2 cellular contexts compared by ENCODE assay signal in the genomic region with DNA sequence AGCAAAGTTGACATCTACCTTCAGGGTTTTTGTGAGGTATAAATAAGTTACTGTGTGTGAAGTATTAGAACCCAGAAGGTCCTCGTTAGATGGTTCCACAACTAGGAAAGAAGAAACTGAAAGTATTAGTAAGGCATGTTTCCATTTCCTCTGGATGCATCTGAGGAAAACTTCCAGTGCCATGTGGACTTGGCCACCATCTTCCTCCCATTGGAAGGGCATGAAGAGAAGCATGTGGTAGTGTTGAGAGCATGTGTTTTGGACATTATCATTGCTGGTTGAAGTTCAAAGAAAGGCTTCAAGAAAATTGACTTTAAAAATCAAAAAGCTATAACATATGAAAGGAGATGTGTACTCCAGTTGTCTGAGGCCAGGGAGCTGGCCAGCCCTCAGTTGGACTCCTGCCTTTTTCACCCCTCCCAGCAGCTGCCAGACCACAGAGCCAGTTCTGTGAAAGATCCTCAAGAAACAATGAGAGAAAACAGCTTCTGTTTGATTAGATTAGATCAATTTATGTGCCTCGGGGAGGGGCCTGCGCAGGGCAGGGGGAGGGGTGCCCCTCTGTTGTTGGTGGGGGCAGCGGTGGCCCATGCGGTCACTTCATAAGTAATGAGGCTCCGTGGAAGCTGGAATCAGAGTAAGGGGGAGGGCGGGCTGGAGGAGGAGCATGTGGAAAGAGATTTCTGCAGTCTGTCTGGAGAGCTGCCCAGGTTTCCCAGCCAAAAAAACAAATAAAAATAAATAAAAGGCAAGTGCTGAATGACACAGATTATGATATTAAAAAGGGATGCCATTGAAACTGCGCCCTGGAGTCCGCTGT.
TF ChIP-seq lines count a peak whose summit lies in the region.

No MANE protein-coding gene starts in this region.

TF ChIP-seq in GM23338, 12 proteins besides CTCF, POLR2A, EP300 and RAD21 (continued from another document and continues in another):
- TF ChIP-seq, protein P1, sequence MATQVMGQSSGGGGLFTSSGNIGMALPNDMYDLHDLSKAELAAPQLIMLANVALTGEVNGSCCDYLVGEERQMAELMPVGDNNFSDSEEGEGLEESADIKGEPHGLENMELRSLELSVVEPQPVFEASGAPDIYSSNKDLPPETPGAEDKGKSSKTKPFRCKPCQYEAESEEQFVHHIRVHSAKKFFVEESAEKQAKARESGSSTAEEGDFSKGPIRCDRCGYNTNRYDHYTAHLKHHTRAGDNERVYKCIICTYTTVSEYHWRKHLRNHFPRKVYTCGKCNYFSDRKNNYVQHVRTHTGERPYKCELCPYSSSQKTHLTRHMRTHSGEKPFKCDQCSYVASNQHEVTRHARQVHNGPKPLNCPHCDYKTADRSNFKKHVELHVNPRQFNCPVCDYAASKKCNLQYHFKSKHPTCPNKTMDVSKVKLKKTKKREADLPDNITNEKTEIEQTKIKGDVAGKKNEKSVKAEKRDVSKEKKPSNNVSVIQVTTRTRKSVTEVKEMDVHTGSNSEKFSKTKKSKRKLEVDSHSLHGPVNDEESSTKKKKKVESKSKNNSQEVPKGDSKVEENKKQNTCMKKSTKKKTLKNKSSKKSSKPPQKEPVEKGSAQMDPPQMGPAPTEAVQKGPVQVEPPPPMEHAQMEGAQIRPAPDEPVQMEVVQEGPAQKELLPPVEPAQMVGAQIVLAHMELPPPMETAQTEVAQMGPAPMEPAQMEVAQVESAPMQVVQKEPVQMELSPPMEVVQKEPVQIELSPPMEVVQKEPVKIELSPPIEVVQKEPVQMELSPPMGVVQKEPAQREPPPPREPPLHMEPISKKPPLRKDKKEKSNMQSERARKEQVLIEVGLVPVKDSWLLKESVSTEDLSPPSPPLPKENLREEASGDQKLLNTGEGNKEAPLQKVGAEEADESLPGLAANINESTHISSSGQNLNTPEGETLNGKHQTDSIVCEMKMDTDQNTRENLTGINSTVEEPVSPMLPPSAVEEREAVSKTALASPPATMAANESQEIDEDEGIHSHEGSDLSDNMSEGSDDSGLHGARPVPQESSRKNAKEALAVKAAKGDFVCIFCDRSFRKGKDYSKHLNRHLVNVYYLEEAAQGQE (IDR thresholded peaks at IDR 0.05; ENCODE audit: unreplicated experiment) = no peak
- TF ChIP-seq ZNF331 (CRISPR knock-in tag; IDR thresholded peaks at IDR 0.05; ENCODE audit: low read depth) (no peak), POLR2AphosphoS5 (IDR thresholded peaks at IDR 0.05; ENCODE audit: low read depth) (no peak), ZNF114 (CRISPR knock-in tag; IDR thresholded peaks at IDR 0.05) (no peak), JUNB (IDR thresholded peaks at IDR 0.05; ENCODE audit: unreplicated experiment) (no peak), EZH2phosphoT487 (IDR thresholded peaks at IDR 0.05; ENCODE audit: unreplicated experiment) (no peak), EZH2 (IDR thresholded peaks at IDR 0.05; ENCODE audit: low read depth, unreplicated experiment) (no peak)
- TF ChIP-seq, protein P2, sequence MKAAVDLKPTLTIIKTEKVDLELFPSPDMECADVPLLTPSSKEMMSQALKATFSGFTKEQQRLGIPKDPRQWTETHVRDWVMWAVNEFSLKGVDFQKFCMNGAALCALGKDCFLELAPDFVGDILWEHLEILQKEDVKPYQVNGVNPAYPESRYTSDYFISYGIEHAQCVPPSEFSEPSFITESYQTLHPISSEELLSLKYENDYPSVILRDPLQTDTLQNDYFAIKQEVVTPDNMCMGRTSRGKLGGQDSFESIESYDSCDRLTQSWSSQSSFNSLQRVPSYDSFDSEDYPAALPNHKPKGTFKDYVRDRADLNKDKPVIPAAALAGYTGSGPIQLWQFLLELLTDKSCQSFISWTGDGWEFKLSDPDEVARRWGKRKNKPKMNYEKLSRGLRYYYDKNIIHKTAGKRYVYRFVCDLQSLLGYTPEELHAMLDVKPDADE (IDR thresholded peaks at IDR 0.05) = no peak

TF ChIP-seq in endothelial cell of umbilical vein, 7 proteins besides CTCF, POLR2A, EP300 and RAD21 (continued from another document):
- TF ChIP-seq EZH2 (IDR thresholded peaks at IDR 0.05; ENCODE audit: borderline replicate concordance, low read depth, low read length, severe bottlenecking) = no peak
- no peak for TF ChIP-seq JUN (IDR thresholded peaks at IDR 0.05; ENCODE audit: borderline replicate concordance, insufficient read depth, insufficient read length, low read depth)
TF ChIP-seq in endothelial cell of umbilical vein: peak in this region for 0.
